ENCODE assay signal across 8 cellular contexts in genomic region chr7:158821173-158822021, GRCh38. TPM values are rescaled to one million over a fixed set of nuclear protein-coding genes. Genes with fewer than 3 reads are reported as not detected.
A peak's percentile ranks its signal among the peaks of the same experiment; 100 is the strongest.
DNase-seq lines count a peak whose midpoint lies in the region; ATAC-seq, FAIRE-seq and TF ChIP-seq lines count a peak whose summit lies in the region.

No MANE protein-coding gene starts in this region.

- peak overlapping the region; percentile 33 for H3K27ac Mint-ChIP-seq in endodermal cell

- H3K27ac ChIP-seq in endodermal cell (ENCODE audit: low read depth, low read length) = no peak overlapping the region

- peaks cover 36% of the 10 kb centered on the region for H3K4me1 Mint-ChIP-seq in endodermal cell

- H3K27me3 ChIP-seq in endodermal cell (ENCODE audit: control insufficient read depth, insufficient read depth, low read length, poor library complexity, severe bottlenecking) = no peaks in the 10 kb centered on the region

- H3K36me3 Mint-ChIP-seq in endodermal cell (ENCODE audit: low read depth) = no peaks in the 10 kb centered on the region

- H3K36me3 ChIP-seq in endodermal cell (ENCODE audit: control insufficient read depth, insufficient read depth, low read length) = no peaks in the 10 kb centered on the region

- no peaks in the 10 kb centered on the region for H3K9me3 Mint-ChIP-seq in endodermal cell

- no peaks in the 10 kb centered on the region for H3K9me3 ChIP-seq in endodermal cell (ENCODE audit: control insufficient read depth, low read length)

- no peaks in the 10 kb centered on the region for H3K27me3 Mint-ChIP-seq in endodermal cell (ENCODE audit: insufficient read depth)

- no peak for TF ChIP-seq CTCF in endodermal cell (conservative IDR thresholded peaks at IDR 0.05)

- no peak overlapping the region for H3K4me3 ChIP-seq in endodermal cell (ENCODE audit: low read length)

- H3K4me1 ChIP-seq in endodermal cell (ENCODE audit: control insufficient read depth, insufficient read depth, low read length) = peaks cover 5% of the 10 kb centered on the region

- DNase-seq in GM04504 (ENCODE audit: low read depth) = peak; percentile 46
- DNase-seq in RCC 7860 (ENCODE audit: low spot score) = peak; percentile 67
- peak; percentile 46 for DNase-seq in endodermal cell
- peak; percentile 66 for DNase-seq in non-pigmented ciliary epithelial cell (ENCODE audit: low read depth)
- no peak for DNase-seq in NCI-H2196 treated with DMSO at 0.1 percent for 48 hours (lab: John Stamatoyannopoulos, UW; ENCODE audit: unreplicated experiment)
- no peak for DNase-seq in cerebellum (ENCODE audit: low spot score)

- ATAC-seq in HG03135 (IDR thresholded peaks at IDR 0.05; ENCODE audit: unreplicated experiment) (no peak), HG03045 (IDR thresholded peaks at IDR 0.05; ENCODE audit: unreplicated experiment) (no peak)

- H3K9ac ChIP-seq in endodermal cell (ENCODE audit: extremely low read depth, low read length, poor library complexity, severe bottlenecking) = no peak overlapping the region

- WGBS in endodermal cell (ENCODE audit: insufficient coverage in 1 of 2, insufficient read length in 1 of 2), 2 experiments = 83 to 92% methylated on average over 8 to 14 of the region's 14 CpGs

- FAIRE-seq in RCC 7860 (lab: Jason Lieb, UNC) = peak; percentile 71

- no peak overlapping the region for H3K4me3 Mint-ChIP-seq in endodermal cell

RNA-seq across cellular contexts. Expression of gene ESYT2, which starts 7.9 kb away (rescaled TPM):
- 10 to 100 TPM; 30.7 to 36.9 TPM for total RNA-seq in endodermal cell
- 25.1 TPM for polyA plus RNA-seq in endodermal cell (2013, experiment 1 of 2)
- 23.1 TPM for polyA plus RNA-seq in endodermal cell (2013, experiment 2 of 2)
- 41.6 TPM for total RNA-seq in cerebellum

RNA-seq across cellular contexts. Expression of gene DYNC2I1, which starts 35.0 kb away (rescaled TPM):
- total RNA-seq in endodermal cell (10 to 100 TPM; 18.5 to 24.2 TPM), cerebellum (15.9 TPM)
- 16.4 TPM for polyA plus RNA-seq in endodermal cell (2013, experiment 1 of 2)
- polyA plus RNA-seq in endodermal cell (2013, experiment 2 of 2) = 14.0 TPM

Comparison
In these comparisons a context has a peak if more than half of its experiments do, and no peak if none do; other contexts are left out.
1. DNase-seq: peak in GM04504 (single experiment), RCC 7860 (single experiment), endodermal cell (single experiment) and non-pigmented ciliary epithelial cell (single experiment); none in NCI-H2196 treated with DMSO at 0.1 percent for 48 hours (single experiment) and cerebellum (single experiment).